Comparison of ENCODE assay signal across 8 cellular contexts in the genomic region with DNA sequence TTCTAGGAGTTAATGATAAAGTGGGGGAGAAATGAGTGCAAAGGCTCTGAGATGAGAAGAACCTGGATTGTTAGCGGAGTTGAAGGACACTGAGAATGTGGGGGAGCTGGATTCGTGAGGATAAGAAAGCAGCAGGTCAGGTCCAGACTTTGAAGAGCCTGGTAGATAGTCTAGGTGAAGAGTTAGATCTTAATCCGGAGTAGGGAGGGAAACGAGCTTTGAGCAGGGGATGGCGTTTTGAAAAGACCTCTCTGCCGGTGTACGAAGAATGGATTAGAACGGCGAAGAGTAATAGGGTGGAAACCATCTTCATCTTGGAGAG. TPM values are rescaled to one million over a fixed set of nuclear protein-coding genes. Genes with fewer than 3 reads are reported as not detected.
DNase-seq lines count a peak whose midpoint lies in the region; ATAC-seq and TF ChIP-seq lines count a peak whose summit lies in the region.

No MANE protein-coding gene starts in this region.

- H3K27me3 ChIP-seq in mesenchymal stem cell (ENCODE audit: control insufficient read depth in 1 of 2, insufficient read depth in 1 of 2, low read length in 2 of 2) (no peaks in the 10 kb centered on the region), tibial nerve (no peaks in the 10 kb centered on the region)

- H3K36me3 ChIP-seq in mesenchymal stem cell (ENCODE audit: control insufficient read depth in 1 of 2, insufficient read depth in 2 of 2, low read depth in 1 of 2, low read length in 2 of 2) (peaks cover 0 to 12% of the 10 kb centered on the region in 2 experiments), tibial nerve (peaks cover 0 to 6% (median 0%) of the 10 kb centered on the region in 3 donors)

- H3K27ac Mint-ChIP-seq in activated T-cell treated with anti-CD3 and anti-CD28 coated beads, Interleukin-2, amount 50 U/mL, for 72 hours, result peak overlapping the region; percentile 64

- H3K14ac ChIP-seq in mesenchymal stem cell (ENCODE audit: low read length in 2 of 2), result no peak overlapping the region

- peak overlapping the region; percentile 7 for H4K91ac ChIP-seq in mesenchymal stem cell (ENCODE audit: low read length)

- H2AFZ ChIP-seq in mesenchymal stem cell (ENCODE audit: low read depth, low read length), result no peak overlapping the region

- in situ Hi-C loops in astrocyte of the cerebellum (cut with HindIII; ENCODE audit: low sequenced_read_pairs), result loop anchor here (10.0 kb wide), 2 partner anchors 63 to 93 kb away; no protein-coding TSS in a partner anchor

- peaks cover 13% of the 10 kb centered on the region for H3K4me1 ChIP-seq in mesenchymal stem cell (ENCODE audit: control insufficient read depth, insufficient read depth, low read depth, low read length)
- H3K4me1 ChIP-seq in tibial nerve, result peaks cover 0 to 77% (median 60%) of the 10 kb centered on the region in 4 donors

- H3K79me1 ChIP-seq in mesenchymal stem cell (replicated peaks; ENCODE audit: low read length, poor library complexity, severe bottlenecking), result peaks cover 8% of the 10 kb centered on the region

- no peaks in the 10 kb centered on the region for H3K27me3 Mint-ChIP-seq in activated T-cell treated with anti-CD3 and anti-CD28 coated beads, Interleukin-2, amount 50 U/mL, for 72 hours (ENCODE audit: low read depth)

- peak overlapping the region in 1 of 2 experiments; percentile 78 for H3K18ac ChIP-seq in mesenchymal stem cell (ENCODE audit: low read depth in 1 of 2, low read length in 2 of 2)

- H2BK5ac ChIP-seq in mesenchymal stem cell (ENCODE audit: low read depth, low read length, poor library complexity, severe bottlenecking), result no peak overlapping the region

- H3K9me3 Mint-ChIP-seq in activated T-cell treated with anti-CD3 and anti-CD28 coated beads, Interleukin-2, amount 50 U/mL, for 72 hours, result peaks cover 0 to 7% of the 10 kb centered on the region in 2 donors

- no peak for TF ChIP-seq EP300 in tibial nerve (IDR thresholded peaks at IDR 0.05)

- H3K4me3 Mint-ChIP-seq in activated T-cell treated with anti-CD3 and anti-CD28 coated beads, Interleukin-2, amount 50 U/mL, for 72 hours, result peak overlapping the region; percentile 61 to 74

- TF ChIP-seq CTCF in astrocyte of the cerebellum (IDR thresholded peaks at IDR 0.05; ENCODE audit: low read depth, low read length, missing control alignments) (no peak), tibial nerve (IDR thresholded peaks at IDR 0.05) (no peak)

- H3K36me3 Mint-ChIP-seq in activated T-cell treated with anti-CD3 and anti-CD28 coated beads, Interleukin-2, amount 50 U/mL, for 72 hours (ENCODE audit: insufficient read depth in 2 of 2), result peaks cover 12 to 17% of the 10 kb centered on the region in 2 donors

- peak overlapping the region; percentile 21 for H2BK12ac ChIP-seq in mesenchymal stem cell (ENCODE audit: low read length in 2 of 2)

- H3K9ac ChIP-seq in mesenchymal stem cell (ENCODE audit: low read length), result peak overlapping the region; percentile 57

- H3K4ac ChIP-seq in mesenchymal stem cell (ENCODE audit: low read depth in 1 of 2, low read length in 2 of 2), result no peak overlapping the region

- no peak for DNase-seq in activated T-cell treated with anti-CD3 and anti-CD28 coated beads, Interleukin-2, amount 50 U/mL, for 72 hours
- DNase-seq in activated T-cell treated with anti-CD3 and anti-CD28 coated beads, Interleukin-2, amount 50 U/mL, for 48 hours, result no peak
- DNase-seq in astrocyte of the cerebellum (ENCODE audit: low read depth) (no peak), mesenchymal stem cell (no peak), tibial nerve (ENCODE audit: low spot score in 2 of 2) (no peak), NCI-H82 (lab: John Stamatoyannopoulos, UW) (no peak), NCI-H82 treated with DMSO at 0.1 percent for 48 hours (lab: John Stamatoyannopoulos, UW; ENCODE audit: unreplicated experiment) (no peak), NCI-H1694 treated with DMSO at 0.1 percent for 48 hours (lab: John Stamatoyannopoulos, UW) (no peak)

- no peak for ATAC-seq in activated T-cell treated with anti-CD3 and anti-CD28 coated beads, Interleukin-2, amount 50 U/mL, for 72 hours (replicated peaks in 1 of 2)

- H3K27ac ChIP-seq in mesenchymal stem cell (ENCODE audit: low read length, poor library complexity, severe bottlenecking) (no peak overlapping the region), tibial nerve (peak overlapping the region; percentile 95 to 98 (median 96))

- no peaks in the 10 kb centered on the region for H3K9me3 ChIP-seq in mesenchymal stem cell (ENCODE audit: control insufficient read depth, low read length)
- no peaks in the 10 kb centered on the region for H3K9me3 ChIP-seq in tibial nerve

- H2AK5ac ChIP-seq in mesenchymal stem cell (ENCODE audit: low read length, severe bottlenecking), result no peak overlapping the region

- peak overlapping the region; percentile 74 for H3K4me2 ChIP-seq in mesenchymal stem cell (ENCODE audit: low read length, poor library complexity, severe bottlenecking)

- H2BK15ac ChIP-seq in mesenchymal stem cell (ENCODE audit: low read depth, poor library complexity, severe bottlenecking), result no peak overlapping the region

- peak overlapping the region; percentile 7 for H4K8ac ChIP-seq in mesenchymal stem cell (ENCODE audit: low read length)

- H2BK120ac ChIP-seq in mesenchymal stem cell (ENCODE audit: low read depth, low read length), result peak overlapping the region; percentile 42

- no peak overlapping the region for H3K23ac ChIP-seq in mesenchymal stem cell (ENCODE audit: low read length in 2 of 2)

- WGBS in mesenchymal stem cell, result 87% methylated on average over 9 of the region's 9 CpGs
- 78 to 81% methylated on average over 9 of the region's 9 CpGs for WGBS in tibial nerve, 2 donors

- H3K4me1 Mint-ChIP-seq in activated T-cell treated with anti-CD3 and anti-CD28 coated beads, Interleukin-2, amount 50 U/mL, for 72 hours (ENCODE audit: low read depth), result peaks cover 67% of the 10 kb centered on the region

- no peak for TF ChIP-seq POLR2A in tibial nerve (IDR thresholded peaks at IDR 0.05)

- H3K4me3 ChIP-seq in astrocyte of the cerebellum (ENCODE audit: low read depth, low read length) (peak overlapping the region; percentile 90), mesenchymal stem cell (ENCODE audit: insufficient read depth in 1 of 2, low read depth in 1 of 2, low read length in 2 of 2) (peak overlapping the region in 1 of 2 experiments; percentile 91), tibial nerve (peak overlapping the region in 3 of 4 donors; percentile 59 to 73 (median 63))

RNA-seq across cellular contexts. Expression of a gene that starts 0.5 kb away (rescaled TPM):
- total RNA-seq in activated T-cell treated with anti-CD3 and anti-CD28 coated beads, Interleukin-2, amount 50 U/mL, for 72 hours, result 10 to 100 TPM; 68.1 to 68.6 TPM
- 24.7 TPM for polyA plus RNA-seq in mesenchymal stem cell (2013, experiment 1 of 2)
- polyA plus RNA-seq in mesenchymal stem cell (2013, experiment 2 of 2), result 24.0 TPM
- 10 to 100 TPM; 30.0 to 76.8 (median 57.1) TPM for total RNA-seq in tibial nerve

RNA-seq across cellular contexts. Expression of a gene that starts 29.3 kb away (rescaled TPM):
- total RNA-seq in activated T-cell treated with anti-CD3 and anti-CD28 coated beads, Interleukin-2, amount 50 U/mL, for 72 hours, result 100 to 1,000 TPM; 431 to 525 TPM
- polyA plus RNA-seq in mesenchymal stem cell (2013, experiment 1 of 2), result 142 TPM
- 138 TPM for polyA plus RNA-seq in mesenchymal stem cell (2013, experiment 2 of 2)
- total RNA-seq in tibial nerve, result 100 to 1,000 TPM; 410 to 504 (median 446) TPM
